In the genomic region with DNA sequence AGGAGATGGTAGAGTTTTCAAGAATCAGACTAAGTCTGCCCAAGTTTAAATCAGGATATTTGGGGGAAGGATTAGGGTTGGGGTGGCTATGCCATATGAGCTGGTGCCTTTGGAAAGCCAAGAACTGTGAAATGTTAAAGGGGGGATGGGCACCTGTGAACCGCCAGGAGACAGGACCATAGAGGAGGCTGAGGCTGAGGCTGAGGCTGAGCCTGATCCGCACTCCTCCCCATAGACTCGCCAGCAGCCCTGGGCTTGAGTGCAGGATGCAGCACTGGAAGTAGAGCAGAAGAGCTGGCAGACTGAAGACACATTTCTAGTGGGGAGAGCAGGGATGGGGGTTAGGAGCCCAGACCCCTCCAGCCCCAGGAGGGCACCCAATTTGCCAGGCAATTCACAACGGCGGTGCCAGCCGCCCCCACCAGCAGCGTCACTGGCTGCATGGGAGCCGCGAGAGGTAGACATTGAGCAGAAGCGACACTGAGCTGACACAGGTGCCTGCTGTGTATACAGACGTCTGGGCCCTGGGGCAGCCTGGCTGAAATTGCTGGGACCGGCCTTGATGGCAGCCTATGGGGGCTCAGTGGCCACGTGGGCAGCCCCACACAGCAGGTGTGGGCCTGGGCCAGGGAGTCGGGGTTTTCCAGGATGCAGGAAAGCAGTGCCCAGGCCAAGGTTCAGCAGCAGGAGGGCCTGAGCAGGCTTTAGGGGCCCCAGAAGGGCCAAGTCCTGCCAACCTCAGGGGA, we compare ENCODE assay signal across 25 cellular contexts. TPM values are rescaled to one million over a fixed set of nuclear protein-coding genes. Genes with fewer than 3 reads are reported as not detected.
DNase-seq lines count a peak whose midpoint lies in the region; ATAC-seq, FAIRE-seq and TF ChIP-seq lines count a peak whose summit lies in the region.
"Had no signal": no experiment of that assay in that cellular context is flagged by ENCODE, and none has a peak within 500 bp of the region (broad histone marks: within the 10 kb centered on the region; RNA-seq: fewer than 3 reads in every experiment).

No MANE protein-coding gene starts in this region.

- H3K4me2 ChIP-seq in HepG2 (ENCODE audit: low read depth, low read length): no peak overlapping the region

- FAIRE-seq in HepG2 (lab: Jason Lieb, UNC): no peak
- FAIRE-seq: islet of Langerhans had no signal

- H3K9me3 Mint-ChIP-seq in naive thymus-derived CD8-positive, alpha-beta T cell: no peaks in the 10 kb centered on the region

- intact Hi-C loops in HepG2 (cut with micrococcal nuclease; ENCODE audit: unreplicated experiment) (no loop called here), right lobe of liver (cut with DNase I) (no loop called here)

- H3K4me3 ChIP-seq in HepG2 (replicated peaks in 1 of 3; ENCODE audit: insufficient read depth in 1 of 3, low read depth in 2 of 3, low read length in 3 of 3) (no peak overlapping the region), right lobe of liver (no peak overlapping the region)
- H3K4me3 ChIP-seq: SJSA1, upper lobe of left lung had no signal

- no peak; the same call in 2 of the 3 replicates for ATAC-seq in HepG2
- no peak for ATAC-seq in right lobe of liver
- ATAC-seq in T-helper 17 cell: no peak
- no peak for ATAC-seq in naive thymus-derived CD8-positive, alpha-beta T cell
- no peak for ATAC-seq in GM21390 (IDR thresholded peaks at IDR 0.05; ENCODE audit: unreplicated experiment)
- ATAC-seq: activated CD8-positive, alpha-beta memory T cell treated with anti-CD3 and anti-CD28 coated beads, Interleukin-2, amount 10 ng/mL, durations not matched to agents 7 days and 5 days; HCT116; stimulated activated naive CD8-positive, alpha-beta T cell treated with anti-CD3 and anti-CD28 coated beads, Interleukin-15, Interleukin-2, amounts not matched to agents 100 U/mL and 50 U/mL, for 24 hours had no signal

- no peaks in the 10 kb centered on the region for H4K20me1 ChIP-seq in HepG2 (ENCODE audit: insufficient read depth, low read length)

- TF ChIP-seq EP300 in HepG2 (IDR thresholded peaks at IDR 0.05; ENCODE audit: low read depth in 2 of 2, low read length in 2 of 2) (no peak), HepG2 (CRISPR knock-in tag; IDR thresholded peaks at IDR 0.05; ENCODE audit: borderline replicate concordance) (no peak)

- no peaks in the 10 kb centered on the region for H3K27me3 Mint-ChIP-seq in T-helper 17 cell
- H3K27me3 Mint-ChIP-seq in naive thymus-derived CD8-positive, alpha-beta T cell: peaks cover 0 to 1% (median 0%) of the 10 kb centered on the region in 5 donors

- H3K9ac ChIP-seq in HepG2 (ENCODE audit: insufficient read depth, low read depth, low read length): no peak overlapping the region

- H3K4me1 ChIP-seq in HepG2 (ENCODE audit: insufficient read depth, low read length): peaks cover 34% of the 10 kb centered on the region
- no peaks in the 10 kb centered on the region for H3K4me1 ChIP-seq in right lobe of liver

- H3K36me3 ChIP-seq in HepG2 (replicated peaks in 1 of 2; ENCODE audit: control insufficient read depth in 1 of 2, insufficient read depth in 2 of 2, low read length in 2 of 2) (peaks cover 2 to 9% of the 10 kb centered on the region in 2 experiments; a peak in 1 of 5 replicates), right lobe of liver (no peaks in the 10 kb centered on the region)
- H3K36me3 ChIP-seq: upper lobe of left lung had no signal

- no peaks in the 10 kb centered on the region for H3K79me2 ChIP-seq in HepG2 (ENCODE audit: insufficient read depth, low read length)

- WGBS in HepG2 (ENCODE audit: low lambda C conversion rate): 56% methylated on average over 3 of the region's 14 CpGs
- WGBS in right lobe of liver (ENCODE audit: insufficient coverage, low coverage, low lambda C conversion rate, missing lambda C conversion rate): 73% methylated on average over 2 of the region's 14 CpGs

- DNase-seq in HepG2 (ENCODE audit: low spot score) (no peak), right lobe of liver (no peak), T-helper 17 cell (no peak), RPMI8226 (no peak), Kasumi-1 (lab: John Stamatoyannopoulos, UW) (no peak), HEK293T (ENCODE audit: extremely low spot score) (no peak)
- peak in 1 of 10 donors; percentile 49 for DNase-seq in naive thymus-derived CD8-positive, alpha-beta T cell
- DNase-seq: ACHN; activated CD4-positive, alpha-beta T cell treated with anti-CD3 and anti-CD28 coated beads for 1 hour; activated CD8-positive, alpha-beta memory T cell treated with anti-CD3 and anti-CD28 coated beads, Interleukin-2, amount 10 ng/mL, durations not matched to agents 7 days and 5 days; activated effector memory CD4-positive, alpha-beta T cell treated with Interleukin-2 at 50 U/mL for 16 hours; amygdala; caudate nucleus; mammary epithelial cell; OCI-M1; stimulated activated naive CD8-positive, alpha-beta T cell treated with anti-CD3 and anti-CD28 coated beads, Interleukin-15, Interleukin-2, amounts not matched to agents 100 U/mL and 50 U/mL, for 24 hours; T-helper 9 cell had no signal

- H3K9me3 ChIP-seq in HepG2 (ENCODE audit: low read length) (no peaks in the 10 kb centered on the region), right lobe of liver (no peaks in the 10 kb centered on the region), T-helper 17 cell (ENCODE audit: control insufficient read depth, low read length, poor library complexity, severe bottlenecking) (no peaks in the 10 kb centered on the region)
- H3K9me3 ChIP-seq: SJSA1, upper lobe of left lung had no signal

- H3K36me3 Mint-ChIP-seq in T-helper 17 cell (ENCODE audit: low read depth): no peaks in the 10 kb centered on the region
- H3K36me3 Mint-ChIP-seq in naive thymus-derived CD8-positive, alpha-beta T cell: no peaks in the 10 kb centered on the region
- H3K36me3 Mint-ChIP-seq: activated CD8-positive, alpha-beta memory T cell treated with anti-CD3 and anti-CD28 coated beads, Interleukin-2, amount 10 ng/mL, durations not matched to agents 7 days and 5 days had no signal

- H3K4me1 Mint-ChIP-seq in T-helper 17 cell: peaks cover 21% of the 10 kb centered on the region
- peaks cover 16 to 29% (median 22%) of the 10 kb centered on the region in 4 donors for H3K4me1 Mint-ChIP-seq in naive thymus-derived CD8-positive, alpha-beta T cell

- no peak for TF ChIP-seq RAD21 in HepG2 (CRISPR knock-in tag; IDR thresholded peaks at IDR 0.05)

- in situ Hi-C loops in HepG2 (cut with HindIII; ENCODE audit: extremely low pct_ligation_motif_present, low pct_unique_long_range_greater_than_20kb): no loop called here

- H2AFZ ChIP-seq in HepG2 (ENCODE audit: low read length): no peak overlapping the region

- H3K27ac Mint-ChIP-seq in T-helper 17 cell: peak overlapping the region; percentile 86
- H3K27ac Mint-ChIP-seq in naive thymus-derived CD8-positive, alpha-beta T cell: peak overlapping the region in 8 of 10 donors; percentile 25 to 92 (median 72)
- H3K27ac Mint-ChIP-seq: activated CD8-positive, alpha-beta memory T cell treated with anti-CD3 and anti-CD28 coated beads, Interleukin-2, amount 10 ng/mL, durations not matched to agents 7 days and 5 days had no signal

- peak overlapping the region; percentile 64 for H3K4me3 Mint-ChIP-seq in T-helper 17 cell
- peak overlapping the region in 7 of 10 donors; percentile 2 to 59 (median 47) for H3K4me3 Mint-ChIP-seq in naive thymus-derived CD8-positive, alpha-beta T cell
- H3K4me3 Mint-ChIP-seq: activated CD8-positive, alpha-beta memory T cell treated with anti-CD3 and anti-CD28 coated beads, Interleukin-2, amount 10 ng/mL, durations not matched to agents 7 days and 5 days had no signal

- CTCF ChIA-PET in HepG2 (lab: Yijun Ruan, JAX; ENCODE audit: low intra/inter-chr PET ratio, low total read pairs) (no interaction called here), HEK293T (lab: Yijun Ruan, JAX) (no interaction called here)

- H3K27ac ChIP-seq in HepG2 (ENCODE audit: extremely low read length, insufficient read depth, low read length) (no peak overlapping the region), right lobe of liver (no peak overlapping the region)
- H3K27ac ChIP-seq: HL-60, SJSA1, upper lobe of left lung had no signal

- H3K27me3 ChIP-seq in HepG2 (ENCODE audit: control insufficient read depth in 1 of 2, insufficient read depth in 2 of 2, low read length in 2 of 2): peaks cover 0 to 1% of the 10 kb centered on the region in 2 experiments; a peak in 2 of 5 replicates
- no peaks in the 10 kb centered on the region for H3K27me3 ChIP-seq in right lobe of liver
- H3K27me3 ChIP-seq: SJSA1 had no signal

- POLR2A ChIA-PET in HepG2 (lab: Yijun Ruan, JAX): no interaction called here
- POLR2A ChIA-PET in naive thymus-derived CD8-positive, alpha-beta T cell (lab: Charles Lee): interaction anchor here (0.6 to 3.2 kb wide), 2 partner anchors 8 to 15 kb away, joined by 5 to 17 read pairs; a partner anchor contains a TSS
- POLR2A ChIA-PET in HEK293T (lab: Yijun Ruan, JAX): interaction anchor here (1.2 kb wide), 1 partner anchor 9 kb away, joined by 11 read pairs; a partner anchor contains a TSS

- no TSS peak for BruUV-seq in HepG2 (replicated peaks; lab: Mats Ljungman, UMichigan)

- TF ChIP-seq CTCF in HepG2 (CRISPR knock-in tag; IDR thresholded peaks at IDR 0.05) (no peak), right lobe of liver (IDR thresholded peaks at IDR 0.05) (no peak)

- TF ChIP-seq POLR2A in HepG2 (IDR thresholded peaks at IDR 0.05; ENCODE audit: insufficient read depth in 1 of 2, low read depth in 2 of 2, low read length in 2 of 2) (no peak), right lobe of liver (IDR thresholded peaks at IDR 0.05) (no peak)

RNA-seq across cellular contexts. Expression of a gene that starts 9.2 kb away (rescaled TPM):
- total RNA-seq in HepG2 (2016; rRNA removed; fragmentation: Illumina TruSeq; extraction: Trizol) (30.3 and 33.8 TPM in 2 replicates), right lobe of liver (under 1 TPM in 2 of 6 experiments, not detected in 4; 0.18 to 0.37 TPM), T-helper 17 cell (not detected)
- 7.8 and 9.5 TPM in 2 replicates for total RNA-seq in HepG2 (2016; cell fraction: cytosol; rRNA removed; fragmentation: Illumina TruSeq; extraction: Trizol; ENCODE audit: low read depth)
- total RNA-seq in HepG2 (2016; cell fraction: insoluble cytoplasmic fraction; rRNA removed; fragmentation: Illumina TruSeq; extraction: Trizol): 29.3 and 34.9 TPM in 2 replicates
- 14.8 and 15.2 TPM in 2 replicates for total RNA-seq in HepG2 (2016; cell fraction: membrane; rRNA removed; fragmentation: Illumina TruSeq; extraction: Trizol)
- 14.4 and 16.9 TPM in 2 replicates for total RNA-seq in HepG2 (2016; cell fraction: nucleus; rRNA removed; fragmentation: Illumina TruSeq; extraction: Trizol)
- polyA plus RNA-seq in HepG2 (2011; rRNA removed): 10.9 and 15.6 TPM in 2 replicates
- 7.9 and 16.3 TPM in 2 replicates for polyA plus RNA-seq in HepG2 (2011; cell fraction: cytosol; rRNA removed)
- 10.1 and 14.2 TPM in 2 replicates for polyA plus RNA-seq in HepG2 (2011; cell fraction: nucleus; rRNA removed)
- 3.0 and 7.2 TPM in 2 replicates for polyA plus RNA-seq in HepG2 (2012)
- 8.3 and 8.8 TPM in 2 replicates for polyA plus RNA-seq in HepG2 (2016; cell fraction: cytosol; fragmentation: Illumina TruSeq; extraction: Trizol; ENCODE audit: low read depth)
- 36.2 and 37.7 TPM in 2 replicates for polyA plus RNA-seq in HepG2 (2016; cell fraction: insoluble cytoplasmic fraction; fragmentation: Illumina TruSeq; extraction: Trizol; ENCODE audit: low read depth)
- 12.6 and 13.0 TPM in 2 replicates for polyA plus RNA-seq in HepG2 (2016; cell fraction: membrane; fragmentation: Illumina TruSeq; extraction: Trizol; ENCODE audit: low read depth)
- 23.4 and 26.5 TPM in 2 replicates for polyA plus RNA-seq in HepG2 (2016; cell fraction: nucleus; fragmentation: Illumina TruSeq; extraction: Trizol; ENCODE audit: insufficient read depth, low read depth)
- 10.1 and 24.0 TPM in 2 replicates for polyA minus RNA-seq in HepG2 (2011; rRNA and poly(A)+ RNA removed; ENCODE audit: low replicate concordance)
- polyA minus RNA-seq in HepG2 (2011; cell fraction: cytosol; rRNA and poly(A)+ RNA removed): 3.4 and 4.2 TPM in 2 replicates
- 2.9 and 4.1 TPM in 2 replicates for polyA minus RNA-seq in HepG2 (2011; cell fraction: nucleus; rRNA and poly(A)+ RNA removed)
- total RNA-seq in naive thymus-derived CD8-positive, alpha-beta T cell: not detected
- under 1 TPM in 1 of 3 donors, not detected in 2; 0.27 TPM for polyA plus RNA-seq in naive thymus-derived CD8-positive, alpha-beta T cell

RNA-seq across cellular contexts. Expression of a gene that starts 18.5 kb away (rescaled TPM):
- not detected in 2 replicates for total RNA-seq in HepG2 (2016; rRNA removed; fragmentation: Illumina TruSeq; extraction: Trizol)
- total RNA-seq in HepG2 (2016; cell fraction: cytosol; rRNA removed; fragmentation: Illumina TruSeq; extraction: Trizol; ENCODE audit: low read depth): not detected in 2 replicates
- not detected in 2 replicates for total RNA-seq in HepG2 (2016; cell fraction: insoluble cytoplasmic fraction; rRNA removed; fragmentation: Illumina TruSeq; extraction: Trizol)
- not detected in 2 replicates for total RNA-seq in HepG2 (2016; cell fraction: membrane; rRNA removed; fragmentation: Illumina TruSeq; extraction: Trizol)
- total RNA-seq in HepG2 (2016; cell fraction: nucleus; rRNA removed; fragmentation: Illumina TruSeq; extraction: Trizol): not detected in 2 replicates
- not detected in 2 replicates for polyA plus RNA-seq in HepG2 (2011; rRNA removed)
- polyA plus RNA-seq in HepG2 (2011; cell fraction: cytosol; rRNA removed): not detected in 2 replicates
- polyA plus RNA-seq in HepG2 (2011; cell fraction: nucleus; rRNA removed): not detected in 2 replicates
- polyA plus RNA-seq in HepG2 (2012): not detected in 2 replicates
- not detected in 2 replicates for polyA plus RNA-seq in HepG2 (2016; cell fraction: cytosol; fragmentation: Illumina TruSeq; extraction: Trizol; ENCODE audit: low read depth)
- polyA plus RNA-seq in HepG2 (2016; cell fraction: insoluble cytoplasmic fraction; fragmentation: Illumina TruSeq; extraction: Trizol; ENCODE audit: low read depth): not detected in 2 replicates
- not detected in 2 replicates for polyA plus RNA-seq in HepG2 (2016; cell fraction: membrane; fragmentation: Illumina TruSeq; extraction: Trizol; ENCODE audit: low read depth)
- polyA plus RNA-seq in HepG2 (2016; cell fraction: nucleus; fragmentation: Illumina TruSeq; extraction: Trizol; ENCODE audit: insufficient read depth, low read depth): not detected in 2 replicates
- not detected in 2 replicates for polyA minus RNA-seq in HepG2 (2011; rRNA and poly(A)+ RNA removed; ENCODE audit: low replicate concordance)
- polyA minus RNA-seq in HepG2 (2011; cell fraction: cytosol; rRNA and poly(A)+ RNA removed): not detected in 2 replicates
- polyA minus RNA-seq in HepG2 (2011; cell fraction: nucleus; rRNA and poly(A)+ RNA removed): not detected in 2 replicates
- not detected for total RNA-seq in right lobe of liver
- total RNA-seq in T-helper 17 cell: not detected
- total RNA-seq in naive thymus-derived CD8-positive, alpha-beta T cell: not detected
- not detected for polyA plus RNA-seq in naive thymus-derived CD8-positive, alpha-beta T cell
- total RNA-seq: activated CD8-positive, alpha-beta memory T cell treated with anti-CD3 and anti-CD28 coated beads, Interleukin-2, amount 10 ng/mL, durations not matched to agents 7 days and 5 days; Daoy; mammary epithelial cell; SJSA1; upper lobe of left lung had no signal
- polyA plus RNA-seq: mammary epithelial cell, neural cell had no signal

Comparison
In these comparisons a context has a peak if more than half of its experiments do, and no peak if none do; other contexts are left out.
1. RNA of a gene that starts 9.2 kb away (total RNA-seq): 7.8 to 34.9 TPM in HepG2; not detected in T-helper 17 cell, 0.18 to 0.37 TPM in right lobe of liver and not detected in naive thymus-derived CD8-positive, alpha-beta T cell; every median in the first group is over 4 times any median in the second.